13 cellular contexts compared by ENCODE assay signal in the genomic region with DNA sequence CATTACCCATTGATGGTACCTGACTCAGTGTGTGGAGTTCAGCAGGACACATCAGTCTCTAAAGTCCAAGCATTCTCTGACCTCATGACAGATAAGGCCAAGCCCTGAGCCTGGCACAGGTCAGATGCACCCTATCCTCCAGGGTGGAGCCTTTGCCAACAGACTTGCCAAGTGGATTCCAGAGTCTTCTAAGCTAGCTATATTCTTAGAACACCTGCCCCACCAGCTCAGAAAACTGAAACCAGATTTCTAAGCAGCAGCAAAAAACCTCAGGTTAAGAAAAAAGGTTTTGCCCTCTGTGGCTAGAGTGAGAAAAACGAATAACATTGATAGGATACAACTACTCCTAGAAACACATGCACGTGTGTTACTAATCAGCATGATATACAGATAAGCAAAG. TPM values are rescaled to one million over a fixed set of nuclear protein-coding genes. Genes with fewer than 3 reads are reported as not detected.
DNase-seq lines count a peak whose midpoint lies in the region; ATAC-seq and TF ChIP-seq lines count a peak whose summit lies in the region.
"Had no signal": no experiment of that assay in that cellular context is flagged by ENCODE, and none has a peak within 500 bp of the region (broad histone marks: within the 10 kb centered on the region; RNA-seq: fewer than 3 reads in every experiment).

No MANE protein-coding gene starts in this region.

- ATAC-seq in activated CD4-positive, alpha-beta T cell treated with anti-CD3 and anti-CD28 coated beads for 36 hours = peak; percentile 25
- ATAC-seq in central memory CD8-positive, alpha-beta T cell (replicated peaks; ENCODE audit: extremely low read depth, poor library complexity, severe bottlenecking) = peak; percentile 68
- no peak for ATAC-seq in sciatic nerve
- ATAC-seq in HG03378 (IDR thresholded peaks at IDR 0.05; ENCODE audit: unreplicated experiment) = no peak

- H3K9me3 Mint-ChIP-seq in activated CD4-positive, alpha-beta T cell treated with anti-CD3 and anti-CD28 coated beads for 36 hours (ENCODE audit: low read depth) = no peaks in the 10 kb centered on the region
- H3K9me3 Mint-ChIP-seq in central memory CD8-positive, alpha-beta T cell = no peaks in the 10 kb centered on the region

- H3K27ac Mint-ChIP-seq in activated CD4-positive, alpha-beta T cell treated with anti-CD3 and anti-CD28 coated beads for 36 hours = peak overlapping the region; percentile 59
- H3K27ac Mint-ChIP-seq in central memory CD8-positive, alpha-beta T cell (ENCODE audit: low read depth) = peak overlapping the region; percentile 90

- H3K36me3 ChIP-seq in MM.1S (replicated peaks; ENCODE audit: insufficient read depth, low read length) = no peaks in the 10 kb centered on the region

- no peak overlapping the region for H3K4me3 Mint-ChIP-seq in activated CD4-positive, alpha-beta T cell treated with anti-CD3 and anti-CD28 coated beads for 36 hours
- peak overlapping the region; percentile 51 for H3K4me3 Mint-ChIP-seq in central memory CD8-positive, alpha-beta T cell

- H3K9ac ChIP-seq in MM.1S (ENCODE audit: low read length) = peak overlapping the region; percentile 69; the same call in 1 of the 2 replicates

- peak overlapping the region; percentile 14; the same call in 1 of the 2 replicates for H3K4me3 ChIP-seq in MM.1S (ENCODE audit: low read length)
- H3K4me3 ChIP-seq: upper lobe of left lung had no signal

- no peaks in the 10 kb centered on the region for H3K9me2 ChIP-seq in MM.1S (replicated peaks; ENCODE audit: insufficient read depth, low read length)

- H3K9me3 ChIP-seq in MM.1S (replicated peaks; ENCODE audit: insufficient read depth, low read length) = no peaks in the 10 kb centered on the region
- H3K9me3 ChIP-seq: upper lobe of left lung had no signal

- no peaks in the 10 kb centered on the region for H3K27me3 ChIP-seq in MM.1S (replicated peaks; ENCODE audit: insufficient read depth, low read length)
- H3K27me3 ChIP-seq: upper lobe of left lung had no signal

- H3K27ac ChIP-seq in MM.1S (ENCODE audit: low read length) = peak overlapping the region; percentile 97

- peaks cover 38% of the 10 kb centered on the region for H3F3A ChIP-seq in MM.1S (ENCODE audit: insufficient read depth, low read length)

- CTCF ChIA-PET in activated CD4-positive, alpha-beta T cell treated with anti-CD3 and anti-CD28 coated beads for 36 hours (lab: Charles Lee) = interaction anchor here (0.7 to 2.6 kb wide), 8 partner anchors 8 to 154 kb away, joined by 3 to 10 read pairs (median 4); partner anchors contain the start of gene RAD51

- H3K79me2 ChIP-seq in MM.1S (ENCODE audit: low read length) = peaks cover 20% of the 10 kb centered on the region

- H4K20me1 ChIP-seq in MM.1S (ENCODE audit: insufficient read depth, low read length) = no peaks in the 10 kb centered on the region

- peaks cover 38% of the 10 kb centered on the region for H3K36me3 Mint-ChIP-seq in activated CD4-positive, alpha-beta T cell treated with anti-CD3 and anti-CD28 coated beads for 36 hours (ENCODE audit: low read depth)
- H3K36me3 Mint-ChIP-seq in central memory CD8-positive, alpha-beta T cell (ENCODE audit: insufficient read depth) = peaks cover 28% of the 10 kb centered on the region

- TF ChIP-seq CTCF in MM.1S (IDR thresholded peaks at IDR 0.05; ENCODE audit: low read length) = no peak

- POLR2A ChIA-PET in activated CD4-positive, alpha-beta T cell treated with anti-CD3 and anti-CD28 coated beads for 36 hours (lab: Charles Lee) = interaction anchor here (1.0 to 1.9 kb wide), 3 partner anchors 22 to 64 kb away, joined by 3 to 8 read pairs (median 5); partner anchors contain the start of genes DNAJC17, RAD51 and ZFYVE19

- intact Hi-C loops in activated CD4-positive, alpha-beta T cell treated with anti-CD3 and anti-CD28 coated beads for 36 hours (cut with DNase I, micrococcal nuclease) = loop anchor here in 1 of 2 experiments (10.0 kb wide), 1 partner anchor 151 kb away; the partner anchor contains the start of gene VPS18
- intact Hi-C loops in sciatic nerve (cut with DNase I) = no loop called here

- H3K4me1 ChIP-seq in MM.1S (ENCODE audit: low read length) = peaks cover 37% of the 10 kb centered on the region

- peak; percentile 19 for DNase-seq in activated CD4-positive, alpha-beta T cell treated with anti-CD3 and anti-CD28 coated beads for 36 hours
- DNase-seq in activated CD4-positive, alpha-beta T cell treated with anti-CD3 and anti-CD28 coated beads, Interleukin-2, amount 50 U/mL, for 48 hours = no peak
- DNase-seq in MM.1S = peak; percentile 90
- no peak for DNase-seq in central memory CD8-positive, alpha-beta T cell (ENCODE audit: low spot score in 2 of 2)
- peak; percentile 4 for DNase-seq in sciatic nerve (ENCODE audit: low spot score)
- no peak for DNase-seq in inferior parietal cortex (ENCODE audit: extremely low spot score)
- DNase-seq in SKM-1 treated with dmso at 0.1 percent for 144 hours (lab: John Stamatoyannopoulos, UW; ENCODE audit: unreplicated experiment) = no peak
- DNase-seq: hippocampal formation, NCI-H1930, nucleus accumbens had no signal

- no peaks in the 10 kb centered on the region for H3K27me3 Mint-ChIP-seq in activated CD4-positive, alpha-beta T cell treated with anti-CD3 and anti-CD28 coated beads for 36 hours
- no peaks in the 10 kb centered on the region for H3K27me3 Mint-ChIP-seq in central memory CD8-positive, alpha-beta T cell

- H3K4me2 ChIP-seq in MM.1S (ENCODE audit: low read depth, low read length) = peak overlapping the region; percentile 84

- H2AFZ ChIP-seq in MM.1S (ENCODE audit: low read length) = peak overlapping the region; percentile 54

- H3K4me1 Mint-ChIP-seq in activated CD4-positive, alpha-beta T cell treated with anti-CD3 and anti-CD28 coated beads for 36 hours = peaks cover 25% of the 10 kb centered on the region
- peaks cover 29% of the 10 kb centered on the region for H3K4me1 Mint-ChIP-seq in central memory CD8-positive, alpha-beta T cell

RNA-seq across cellular contexts. Expression of gene RMDN3, which starts 11.6 kb away (rescaled TPM):
- 10 to 100 TPM; 12.3 to 18.8 TPM for total RNA-seq in activated CD4-positive, alpha-beta T cell treated with anti-CD3 and anti-CD28 coated beads for 36 hours
- 38.3 TPM for total RNA-seq in sciatic nerve

RNA-seq across cellular contexts. Expression of gene GCHFR, which starts 20.4 kb away (rescaled TPM):
- 10 to 100 TPM; 32.8 to 41.1 TPM for total RNA-seq in activated CD4-positive, alpha-beta T cell treated with anti-CD3 and anti-CD28 coated beads for 36 hours
- 9.8 TPM for total RNA-seq in sciatic nerve

RNA-seq across cellular contexts. Expression of gene C15orf62, which starts 26.3 kb away (rescaled TPM):
- under 1 TPM; 0.58 to 0.80 TPM for total RNA-seq in activated CD4-positive, alpha-beta T cell treated with anti-CD3 and anti-CD28 coated beads for 36 hours
- 0.49 TPM for total RNA-seq in sciatic nerve
- total RNA-seq: LHCN-M2 had no signal

RNA-seq across cellular contexts. Expression of gene RAD51, which starts 48.5 kb away (rescaled TPM):
- total RNA-seq in activated CD4-positive, alpha-beta T cell treated with anti-CD3 and anti-CD28 coated beads for 36 hours = 10 to 100 TPM; 73.5 to 75.3 TPM
- 0.53 TPM for total RNA-seq in sciatic nerve

Comparison
In these comparisons a context has a peak if more than half of its experiments do, and no peak if none do; other contexts are left out.
1. DNase-seq: peak in activated CD4-positive, alpha-beta T cell treated with anti-CD3 and anti-CD28 coated beads for 36 hours (single experiment), MM.1S (single experiment) and sciatic nerve (single experiment); none in activated CD4-positive, alpha-beta T cell treated with anti-CD3 and anti-CD28 coated beads, Interleukin-2, amount 50 U/mL, for 48 hours (0 of 2), central memory CD8-positive, alpha-beta T cell (0 of 2), inferior parietal cortex (single experiment) and SKM-1 treated with dmso at 0.1 percent for 144 hours (single experiment).
2. ATAC-seq: peak in activated CD4-positive, alpha-beta T cell treated with anti-CD3 and anti-CD28 coated beads for 36 hours (single experiment) and central memory CD8-positive, alpha-beta T cell (single experiment); none in sciatic nerve (single experiment) and HG03378 (single experiment).